ENCODE assay signal across 23 cellular contexts in genomic region chr9:114159562-114160145, GRCh38. TPM values are rescaled to one million over a fixed set of nuclear protein-coding genes. Genes with fewer than 3 reads are reported as not detected.
A peak's percentile ranks its signal among the peaks of the same experiment; 100 is the strongest.
DNase-seq lines count a peak whose midpoint lies in the region; ATAC-seq, FAIRE-seq and TF ChIP-seq lines count a peak whose summit lies in the region.
"Had no signal": no experiment of that assay in that cellular context is flagged by ENCODE, and none has a peak within 500 bp of the region (broad histone marks: within the 10 kb centered on the region; RNA-seq: fewer than 3 reads in every experiment).

No MANE protein-coding gene starts in this region.

- H3K27ac Mint-ChIP-seq in neural crest cell (ENCODE audit: unreplicated experiment) = no peak overlapping the region
- no peak overlapping the region for H3K27ac Mint-ChIP-seq in activated naive CD4-positive, alpha-beta T cell treated with anti-CD3 and anti-CD28 coated beads for 36 hours
- H3K27ac Mint-ChIP-seq: CD8-positive, alpha-beta memory T cell had no signal

- peaks cover 3% of the 10 kb centered on the region for H3K36me3 Mint-ChIP-seq in neural crest cell (ENCODE audit: low read depth)
- H3K36me3 Mint-ChIP-seq in activated naive CD4-positive, alpha-beta T cell treated with anti-CD3 and anti-CD28 coated beads for 36 hours (ENCODE audit: low read depth) = no peaks in the 10 kb centered on the region
- H3K36me3 Mint-ChIP-seq: CD8-positive, alpha-beta memory T cell had no signal

- 34% methylated on average over 5 of the region's 5 CpGs for WGBS in HepG2 (ENCODE audit: low lambda C conversion rate)

- TF ChIP-seq RAD21 in HepG2 (CRISPR knock-in tag; IDR thresholded peaks at IDR 0.05) = peak; percentile 9; the same call in 1 of the 2 replicates

- TF ChIP-seq CTCF in WERI-Rb-1 (IDR thresholded peaks at IDR 0.05; ENCODE audit: low read depth, low read length) (no peak), HepG2 (CRISPR knock-in tag; IDR thresholded peaks at IDR 0.05) (no peak), neural crest cell (conservative IDR thresholded peaks at IDR 0.05) (no peak)

- no peak overlapping the region for H3K9ac ChIP-seq in BLaER1
- H3K9ac ChIP-seq in HepG2 (ENCODE audit: insufficient read depth, low read depth, low read length) = no peak overlapping the region

- peaks cover 86% of the 10 kb centered on the region for H3K4me1 ChIP-seq in BLaER1
- peaks cover 80% of the 10 kb centered on the region for H3K4me1 ChIP-seq in HepG2 (ENCODE audit: insufficient read depth, low read length)

- CTCF ChIA-PET in HepG2 (lab: Yijun Ruan, JAX; ENCODE audit: low intra/inter-chr PET ratio, low total read pairs) = no interaction called here
- CTCF ChIA-PET in activated naive CD4-positive, alpha-beta T cell treated with anti-CD3 and anti-CD28 coated beads for 36 hours (lab: Charles Lee) = interaction anchor here (0.6 to 1.2 kb wide), 2 partner anchors 25 to 226 kb away, joined by 3 read pairs; no protein-coding TSS in a partner anchor

- no peak for TF ChIP-seq EP300 in HepG2 (IDR thresholded peaks at IDR 0.05; ENCODE audit: low read depth in 2 of 2, low read length in 2 of 2)
- no peak for TF ChIP-seq EP300 in HepG2 (CRISPR knock-in tag; IDR thresholded peaks at IDR 0.05; ENCODE audit: borderline replicate concordance)

- H3K27me3 ChIP-seq in BLaER1 (peaks cover 6% of the 10 kb centered on the region), WERI-Rb-1 (ENCODE audit: insufficient read depth, low read depth, severe bottlenecking) (peaks cover 4% of the 10 kb centered on the region), HepG2 (ENCODE audit: control insufficient read depth in 1 of 2, insufficient read depth in 2 of 2, low read length in 2 of 2) (peaks cover 0 to 1% of the 10 kb centered on the region in 2 experiments; a peak in 1 of 5 replicates)

- peaks cover 20% of the 10 kb centered on the region for H3K27me3 Mint-ChIP-seq in neural crest cell (ENCODE audit: low read depth)
- H3K27me3 Mint-ChIP-seq in activated naive CD4-positive, alpha-beta T cell treated with anti-CD3 and anti-CD28 coated beads for 36 hours (ENCODE audit: low read depth) = peaks cover 4% of the 10 kb centered on the region

- H3K9me3 Mint-ChIP-seq in neural crest cell = no peaks in the 10 kb centered on the region
- no peaks in the 10 kb centered on the region for H3K9me3 Mint-ChIP-seq in activated naive CD4-positive, alpha-beta T cell treated with anti-CD3 and anti-CD28 coated beads for 36 hours

- H3K27ac ChIP-seq in BLaER1 (no peak overlapping the region), WERI-Rb-1 (0 out of 2 replicates have a peak overlapping the region, but pooled peaks have one; percentile 12), HepG2 (ENCODE audit: extremely low read length, insufficient read depth, low read length) (peak overlapping the region; percentile 43), caudate nucleus (ENCODE audit: low read depth, low read length) (no peak overlapping the region)
- H3K27ac ChIP-seq: C4-2B, PC-9 had no signal

- H3K4me1 Mint-ChIP-seq in neural crest cell = peaks cover 61% of the 10 kb centered on the region
- peaks cover 10% of the 10 kb centered on the region for H3K4me1 Mint-ChIP-seq in activated naive CD4-positive, alpha-beta T cell treated with anti-CD3 and anti-CD28 coated beads for 36 hours (ENCODE audit: low read depth)

- POLR2A ChIA-PET in HepG2 (lab: Yijun Ruan, JAX) = interaction anchor here (0.8 to 13.2 kb wide), 6 partner anchors 14 to 79 kb away, joined by 3 to 252 read pairs (median 4); no protein-coding TSS in a partner anchor

- peak; percentile 65 for FAIRE-seq in HepG2 (lab: Jason Lieb, UNC)
- FAIRE-seq: GM19239, H54 had no signal

- no peak overlapping the region for H3K4me3 ChIP-seq in BLaER1
- no peak overlapping the region for H3K4me3 ChIP-seq in WERI-Rb-1 (ENCODE audit: low read depth, low read length)
- no peak overlapping the region for H3K4me3 ChIP-seq in HepG2 (replicated peaks in 1 of 3; ENCODE audit: insufficient read depth in 1 of 3, low read depth in 2 of 3, low read length in 3 of 3)
- H3K4me3 ChIP-seq: PC-9 had no signal

- peaks cover 86% of the 10 kb centered on the region for H3K79me2 ChIP-seq in HepG2 (ENCODE audit: insufficient read depth, low read length)

- H2AFZ ChIP-seq in HepG2 (ENCODE audit: low read length) = no peak overlapping the region
- H2AFZ ChIP-seq: PC-9 had no signal

- ATAC-seq in HepG2 = no peak
- no peak for ATAC-seq in stimulated activated naive CD8-positive, alpha-beta T cell treated with anti-CD3 and anti-CD28 coated beads, Interleukin-15, Interleukin-2, amounts not matched to agents 100 U/mL and 50 U/mL, for 24 hours

- intact Hi-C loops in HepG2 (cut with micrococcal nuclease; ENCODE audit: unreplicated experiment) = loop anchor here (5.0 kb wide), 3 partner anchors 33 to 133 kb away; no protein-coding TSS in a partner anchor
- intact Hi-C loops in activated naive CD4-positive, alpha-beta T cell treated with anti-CD3 and anti-CD28 coated beads for 36 hours (cut with micrococcal nuclease) = loop anchor here (10.0 kb wide), 1 partner anchor 235 kb away; no protein-coding TSS in a partner anchor

- peak overlapping the region; percentile 70 for H3K4me3 Mint-ChIP-seq in neural crest cell
- no peak overlapping the region for H3K4me3 Mint-ChIP-seq in activated naive CD4-positive, alpha-beta T cell treated with anti-CD3 and anti-CD28 coated beads for 36 hours

- DNase-seq in WERI-Rb-1 (no peak), HepG2 (ENCODE audit: low spot score) (peak; percentile 33), neural crest cell (ENCODE audit: low read depth, low spot score) (no peak), DMS53 (lab: John Stamatoyannopoulos, UW) (no peak), caudate nucleus (lab: John Stamatoyannopoulos, UW) (no peak)
- DNase-seq in activated naive CD4-positive, alpha-beta T cell treated with anti-CD3 and anti-CD28 coated beads for 36 hours = no peak
- DNase-seq in stimulated activated naive CD8-positive, alpha-beta T cell treated with anti-CD3 and anti-CD28 coated beads, Interleukin-15, Interleukin-2, amounts not matched to agents 100 U/mL and 50 U/mL, for 24 hours = no peak
- DNase-seq: 8988T; CD8-positive, alpha-beta memory T cell; GDM1; KG1; NCI-H1092; NCI-H1436; NCI-H187 treated with DMSO at 0.1 percent for 48 hours; NCI-H2107; NCI-H69; PC-9; RPMI8226; SHP77 treated with DMSO at 0.1 percent for 48 hours had no signal

- TSS peak; percentile 15 for BruUV-seq in HepG2 (replicated peaks; lab: Mats Ljungman, UMichigan)

- in situ Hi-C loops in HepG2 (cut with HindIII; ENCODE audit: extremely low pct_ligation_motif_present, low pct_unique_long_range_greater_than_20kb) = loop anchor here (5.0 kb wide), 1 partner anchor 133 kb away; no protein-coding TSS in a partner anchor

- H4K20me1 ChIP-seq in BLaER1 = peaks cover 84% of the 10 kb centered on the region
- peaks cover 56% of the 10 kb centered on the region for H4K20me1 ChIP-seq in HepG2 (ENCODE audit: insufficient read depth, low read length)

- H3K9me3 ChIP-seq in BLaER1 (no peaks in the 10 kb centered on the region), WERI-Rb-1 (ENCODE audit: severe bottlenecking) (no peaks in the 10 kb centered on the region), HepG2 (ENCODE audit: low read length) (no peaks in the 10 kb centered on the region)

- H3K36me3 ChIP-seq in BLaER1 = peaks cover 8% of the 10 kb centered on the region
- H3K36me3 ChIP-seq in WERI-Rb-1 = peaks cover 20% of the 10 kb centered on the region
- H3K36me3 ChIP-seq in HepG2 (replicated peaks in 1 of 2; ENCODE audit: control insufficient read depth in 1 of 2, insufficient read depth in 2 of 2, low read length in 2 of 2) = peaks cover 13 to 36% of the 10 kb centered on the region in 2 experiments; a peak in 4 of 5 replicates

- peak overlapping the region; percentile 28 for H3K4me2 ChIP-seq in BLaER1
- peak overlapping the region; percentile 94 for H3K4me2 ChIP-seq in HepG2 (ENCODE audit: low read depth, low read length)
- H3K4me2 ChIP-seq: PC-9 had no signal

- no peak for TF ChIP-seq POLR2A in HepG2 (IDR thresholded peaks at IDR 0.05; ENCODE audit: insufficient read depth in 1 of 2, low read depth in 2 of 2, low read length in 2 of 2)

TF ChIP-seq in HepG2, 621 proteins besides CTCF, POLR2A, EP300 and RAD21 (continues in another document):
- TF ChIP-seq SOX6 (IDR thresholded peaks at IDR 0.05) (no peak), SOX6 (CRISPR knock-in tag; IDR thresholded peaks at IDR 0.05) (no peak)

RNA-seq across cellular contexts. Expression of gene COL27A1, which starts 4.3 kb away (rescaled TPM):
- total RNA-seq in HepG2 (2016; rRNA removed; fragmentation: Illumina TruSeq; extraction: Trizol) (13.1 and 71.3 TPM in 2 replicates), neural crest cell (15.3 and 20.3 TPM in 2 replicates)
- total RNA-seq in HepG2 (2016; cell fraction: cytosol; rRNA removed; fragmentation: Illumina TruSeq; extraction: Trizol; ENCODE audit: low read depth) = 24.4 and 27.4 TPM in 2 replicates
- total RNA-seq in HepG2 (2016; cell fraction: insoluble cytoplasmic fraction; rRNA removed; fragmentation: Illumina TruSeq; extraction: Trizol) = 11.3 and 76.4 TPM in 2 replicates
- 17.0 and 18.6 TPM in 2 replicates for total RNA-seq in HepG2 (2016; cell fraction: membrane; rRNA removed; fragmentation: Illumina TruSeq; extraction: Trizol)
- total RNA-seq in HepG2 (2016; cell fraction: nucleus; rRNA removed; fragmentation: Illumina TruSeq; extraction: Trizol) = 127 and 145 TPM in 2 replicates
- 89.1 and 105 TPM in 2 replicates for polyA plus RNA-seq in HepG2 (2011; rRNA removed)
- 8.5 and 16.4 TPM in 2 replicates for polyA plus RNA-seq in HepG2 (2011; cell fraction: cytosol; rRNA removed)
- polyA plus RNA-seq in HepG2 (2011; cell fraction: nucleus; rRNA removed) = 1,276 and 1,843 TPM in 2 replicates
- 63.8 and 83.6 TPM in 2 replicates for polyA plus RNA-seq in HepG2 (2012)
- polyA plus RNA-seq in HepG2 (2016; cell fraction: cytosol; fragmentation: Illumina TruSeq; extraction: Trizol; ENCODE audit: low read depth) = 2.0 and 2.7 TPM in 2 replicates
- 13.5 and 15.6 TPM in 2 replicates for polyA plus RNA-seq in HepG2 (2016; cell fraction: insoluble cytoplasmic fraction; fragmentation: Illumina TruSeq; extraction: Trizol; ENCODE audit: low read depth)
- polyA plus RNA-seq in HepG2 (2016; cell fraction: membrane; fragmentation: Illumina TruSeq; extraction: Trizol; ENCODE audit: low read depth) = 4.3 and 4.5 TPM in 2 replicates
- polyA plus RNA-seq in HepG2 (2016; cell fraction: nucleus; fragmentation: Illumina TruSeq; extraction: Trizol; ENCODE audit: insufficient read depth, low read depth) = 665 and 720 TPM in 2 replicates
- 11.6 and 59.4 TPM in 2 replicates for polyA minus RNA-seq in HepG2 (2011; rRNA and poly(A)+ RNA removed; ENCODE audit: low replicate concordance)
- 5.5 and 10.9 TPM in 2 replicates for polyA minus RNA-seq in HepG2 (2011; cell fraction: cytosol; rRNA and poly(A)+ RNA removed)
- polyA minus RNA-seq in HepG2 (2011; cell fraction: nucleus; rRNA and poly(A)+ RNA removed) = 155 and 169 TPM in 2 replicates
- 10 to 100 TPM in 1 of 2 experiments, 1 to 10 TPM in 1; 7.0 to 10.6 TPM for total RNA-seq in activated naive CD4-positive, alpha-beta T cell treated with anti-CD3 and anti-CD28 coated beads for 36 hours
- polyA plus RNA-seq: CD8-positive, alpha-beta memory T cell had no signal

Comparison
In these comparisons a context has a peak if more than half of its experiments do, and no peak if none do; other contexts are left out.
1. H3K27ac ChIP-seq: peak in WERI-Rb-1 (single experiment) and HepG2 (single experiment); none in BLaER1 (single experiment) and caudate nucleus (single experiment).